In genomic region chr10:120103957-120104560, GRCh38 we compare ENCODE assay signal across 20 cellular contexts.
DNase-seq lines count a peak whose midpoint lies in the region; ATAC-seq and TF ChIP-seq lines count a peak whose summit lies in the region.
"Had no signal": no experiment of that assay in that cellular context is flagged by ENCODE, and none has a peak within 500 bp of the region (broad histone marks: within the 10 kb centered on the region; RNA-seq: fewer than 3 reads in every experiment).

No MANE protein-coding gene starts in this region.

- ATAC-seq in Panc1 (peak; percentile 29; the same call in 1 of the 2 replicates), lower lobe of right lung (peak; percentile 89 to 92), GM21529 (IDR thresholded peaks at IDR 0.05; ENCODE audit: unreplicated experiment) (no peak), left colon (no peak)
- ATAC-seq: GM12878 had no signal

- no TSS peak for BruUV-seq in Panc1 (replicated peaks; lab: Mats Ljungman, UMichigan)

- peaks cover 4% of the 10 kb centered on the region for H3K79me1 ChIP-seq in trophoblast cell (ENCODE audit: low read length)

- H3K9me3 ChIP-seq in Panc1 (ENCODE audit: control insufficient read depth, insufficient read depth, low read depth, low read length) = no peaks in the 10 kb centered on the region
- H3K9me3 ChIP-seq in lower lobe of right lung = no peaks in the 10 kb centered on the region
- no peaks in the 10 kb centered on the region for H3K9me3 ChIP-seq in trophoblast cell (ENCODE audit: insufficient read depth, low read depth, low read length)
- H3K9me3 ChIP-seq: SK-N-SH had no signal

- no peak overlapping the region for H3K4me3 ChIP-seq in Panc1 (ENCODE audit: low read depth in 2 of 2, low read length in 2 of 2)
- no peak overlapping the region for H3K4me3 ChIP-seq in lower lobe of right lung
- no peak overlapping the region for H3K4me3 ChIP-seq in trophoblast cell (ENCODE audit: low read depth, low read length)
- H3K4me3 ChIP-seq: GM12878 had no signal

- H3K14ac ChIP-seq in trophoblast cell (ENCODE audit: low read length) = no peak overlapping the region

- H3K4me1 ChIP-seq in Panc1 (ENCODE audit: control insufficient read depth, insufficient read depth, low read length) (no peaks in the 10 kb centered on the region; the same call in 1 of the 2 replicates), lower lobe of right lung (no peaks in the 10 kb centered on the region), trophoblast cell (ENCODE audit: control insufficient read depth in 1 of 2, insufficient read depth in 2 of 2, low read length in 2 of 2) (peaks cover 2 to 15% of the 10 kb centered on the region in 2 experiments)

- H2BK12ac ChIP-seq in trophoblast cell (ENCODE audit: low read length) = peak overlapping the region; percentile 11

- H3K4me2 ChIP-seq in trophoblast cell (ENCODE audit: low read length) = no peak overlapping the region
- H3K4me2 ChIP-seq: SK-N-SH had no signal

- no peak overlapping the region for H2BK120ac ChIP-seq in trophoblast cell (ENCODE audit: insufficient read depth, low read length, poor library complexity)

- no peak overlapping the region for H3K4ac ChIP-seq in trophoblast cell (ENCODE audit: low read depth, low read length)

- CTCF ChIA-PET in Panc1 (lab: Charles Lee) = no interaction called here

- H3K36me3 ChIP-seq in Panc1 (ENCODE audit: control insufficient read depth, insufficient read depth, low read length) (no peaks in the 10 kb centered on the region), lower lobe of right lung (no peaks in the 10 kb centered on the region), trophoblast cell (ENCODE audit: control insufficient read depth in 1 of 2, insufficient read depth in 2 of 2, low read length in 2 of 2) (no peaks in the 10 kb centered on the region)

- no peak overlapping the region for H4K8ac ChIP-seq in trophoblast cell (ENCODE audit: low read depth, low read length)

- WGBS in trophoblast cell (ENCODE audit: extremely low coverage, insufficient coverage, insufficient read length) = no CpG with 5 or more reads among the region's 7 CpGs

- H3K27ac ChIP-seq in Panc1 (ENCODE audit: low read length) (no peak overlapping the region), lower lobe of right lung (no peak overlapping the region), trophoblast cell (ENCODE audit: low read depth, low read length) (no peak overlapping the region)

- H2BK5ac ChIP-seq in trophoblast cell (ENCODE audit: low read depth, low read length, poor library complexity) = no peak overlapping the region

- H3K27me3 ChIP-seq in Panc1 (ENCODE audit: control insufficient read depth, insufficient read depth, low read length) (peaks cover 3% of the 10 kb centered on the region; the same call in 1 of the 2 replicates), lower lobe of right lung (ENCODE audit: low read depth) (no peaks in the 10 kb centered on the region), trophoblast cell (ENCODE audit: insufficient read depth, low read length) (no peaks in the 10 kb centered on the region)

- H4K12ac ChIP-seq in trophoblast cell (ENCODE audit: low read depth, low read length) = no peak overlapping the region

- no peak overlapping the region for H3K23ac ChIP-seq in trophoblast cell (ENCODE audit: low read length)

- peak; percentile 2 for DNase-seq in EH (ENCODE audit: low read depth)
- no peak for DNase-seq in Panc1 (ENCODE audit: low read depth, low spot score)
- no peak for DNase-seq in lower lobe of right lung
- no peak for DNase-seq in trophoblast cell
- DNase-seq in GF-D8 (lab: John Stamatoyannopoulos, UW) = no peak
- no peak for DNase-seq in stimulated activated CD4-positive, alpha-beta T cell treated with anti-CD3 and anti-CD28 coated beads, Interleukin-4, amount 100 ng/mL, for 4 hours
- no peak for DNase-seq in left colon
- DNase-seq: CD4-positive, CD25-positive, alpha-beta regulatory T cell; DMS153; DND-41; H7; NCI-H1092 treated with DMSO at 0.1 percent for 48 hours; NCI-H1436 treated with DMSO at 0.1 percent for 48 hours; NCI-H187 treated with DMSO at 0.1 percent for 48 hours; NCI-H2107; NCI-H446; NCI-H524 treated with DMSO at 0.1 percent for 48 hours; SK-N-SH had no signal

- no peaks in the 10 kb centered on the region for H3K79me2 ChIP-seq in trophoblast cell (ENCODE audit: control insufficient read depth, insufficient read depth, low read length, poor library complexity)

- H3K9ac ChIP-seq in trophoblast cell (ENCODE audit: low read length) = no peak overlapping the region
- H3K9ac ChIP-seq: SK-N-SH had no signal

- in situ Hi-C loops in Panc1 (cut with HindIII; ENCODE audit: low pct_unique_long_range_greater_than_20kb, low sequenced_read_pairs) = no loop called here

- no peak overlapping the region for H2AFZ ChIP-seq in trophoblast cell (ENCODE audit: insufficient read depth, low read length, poor library complexity)

- intact Hi-C loops in Panc1 (cut with micrococcal nuclease; ENCODE audit: unreplicated experiment) (no loop called here), lower lobe of right lung (cut with DNase I) (no loop called here), left colon (cut with DNase I, micrococcal nuclease) (no loop called here)

- H3K18ac ChIP-seq in trophoblast cell (ENCODE audit: low read length) = no peak overlapping the region

- POLR2A ChIA-PET in Panc1 (lab: Charles Lee) = no interaction called here

- H2AK5ac ChIP-seq in trophoblast cell (ENCODE audit: low read length) = no peak overlapping the region

- no peak for TF ChIP-seq CTCF in Panc1 (IDR thresholded peaks at IDR 0.05)
- TF ChIP-seq CTCF in lower lobe of right lung (IDR thresholded peaks at IDR 0.05) = no peak

- no peak overlapping the region for H4K91ac ChIP-seq in trophoblast cell (ENCODE audit: low read depth, low read length)

Comparison
In these comparisons a context has a peak if more than half of its experiments do, and no peak if none do; other contexts are left out.
1. ATAC-seq: peak in Panc1 (single experiment) and lower lobe of right lung (2 of 2); none in GM21529 (single experiment) and left colon (single experiment).